In genomic region chr17:64202683-64203430, GRCh38 we compare ENCODE assay signal across 11 cellular contexts.
DNase-seq lines count a peak whose midpoint lies in the region; ATAC-seq and TF ChIP-seq lines count a peak whose summit lies in the region.
"Had no signal": no experiment of that assay in that cellular context is flagged by ENCODE, and none has a peak within 500 bp of the region (broad histone marks: within the 10 kb centered on the region; RNA-seq: fewer than 3 reads in every experiment).

No MANE protein-coding gene starts in this region.

- no peak overlapping the region for H3K4me3 Mint-ChIP-seq in CD8-positive, alpha-beta T cell
- no peak overlapping the region for H3K4me3 Mint-ChIP-seq in immature natural killer cell
- H3K4me3 Mint-ChIP-seq: CD4-positive, CD25-positive, alpha-beta regulatory T cell had no signal

- H3K27me3 ChIP-seq in PC-9 (ENCODE audit: insufficient read depth, low read depth) (no peaks in the 10 kb centered on the region), right lobe of liver (no peaks in the 10 kb centered on the region), vagina (no peaks in the 10 kb centered on the region)
- H3K27me3 ChIP-seq in CD8-positive, alpha-beta T cell (ENCODE audit: insufficient read depth, low read length) = no peaks in the 10 kb centered on the region

- BruUV-seq in PC-9 (replicated peaks; lab: Mats Ljungman, UMichigan) = no TSS peak

- peaks cover 10% of the 10 kb centered on the region for H3F3A ChIP-seq in PC-9 (ENCODE audit: insufficient read depth, low read depth)

- H3K27me3 Mint-ChIP-seq in CD8-positive, alpha-beta T cell (ENCODE audit: low read depth) = no peaks in the 10 kb centered on the region
- no peaks in the 10 kb centered on the region for H3K27me3 Mint-ChIP-seq in immature natural killer cell (ENCODE audit: low read depth in 3 of 3)
- H3K27me3 Mint-ChIP-seq: CD4-positive, CD25-positive, alpha-beta regulatory T cell had no signal

- no peak for TF ChIP-seq POLR2A in right lobe of liver (IDR thresholded peaks at IDR 0.05)
- TF ChIP-seq POLR2A in vagina (IDR thresholded peaks at IDR 0.05) = no peak

- no peak overlapping the region for H3K27ac Mint-ChIP-seq in CD8-positive, alpha-beta T cell
- H3K27ac Mint-ChIP-seq in immature natural killer cell = peak overlapping the region in 1 of 6 donors; percentile 12

- DNase-seq in AG08396 (ENCODE audit: low spot score) = peak; percentile 59
- DNase-seq in PC-9 = peak; percentile 54 to 84
- peak; percentile 46 for DNase-seq in dermis blood vessel endothelial cell
- DNase-seq in right lobe of liver = peak in 2 of 3 donors; percentile 47 to 66
- DNase-seq in stimulated activated CD4-positive, alpha-beta T cell treated with anti-CD3 and anti-CD28 coated beads, Interleukin-12 subunit alpha, Interleukin-12 subunit beta, amount 100 ng/mL, for 4 hours = no peak
- no peak for DNase-seq in CD8-positive, alpha-beta T cell
- DNase-seq in immature natural killer cell = no peak
- no peak for DNase-seq in vagina (ENCODE audit: extremely low spot score in 2 of 2)
- DNase-seq: CD4-positive, CD25-positive, alpha-beta regulatory T cell; NCI-H748 treated with DMSO at 0.1 percent for 48 hours; stimulated activated CD4-positive, alpha-beta T cell treated with anti-CD3 and anti-CD28 coated beads, Interleukin-4, amount 100 ng/mL, for 24 hours had no signal

- H3K4me3 ChIP-seq in PC-9 (no peak overlapping the region), right lobe of liver (no peak overlapping the region), vagina (no peak overlapping the region)
- H3K4me3 ChIP-seq in CD8-positive, alpha-beta T cell (ENCODE audit: low read depth, low read length) = no peak overlapping the region

- WGBS in right lobe of liver (ENCODE audit: insufficient coverage, low coverage, low lambda C conversion rate, missing lambda C conversion rate) = 19% methylated on average over 5 of the region's 5 CpGs

- H3K27ac ChIP-seq in PC-9 (no peak overlapping the region), right lobe of liver (peak overlapping the region in 2 of 3 donors; percentile 28 to 37), vagina (no peak overlapping the region)
- H3K27ac ChIP-seq in CD8-positive, alpha-beta T cell (ENCODE audit: low read depth, low read length) = no peak overlapping the region

- H3K4me2 ChIP-seq in PC-9 = no peak overlapping the region

- intact Hi-C loops in PC-9 (cut with micrococcal nuclease; ENCODE audit: unreplicated experiment) (loop anchor here (5.0 kb wide), 2 partner anchors 56 to 79 kb away; no protein-coding TSS in a partner anchor), right lobe of liver (cut with DNase I) (no loop called here), vagina (cut with DNase I) (no loop called here)
- intact Hi-C loops in CD8-positive, alpha-beta T cell (cut with DNase I, micrococcal nuclease) = no loop called here

- peaks cover 11% of the 10 kb centered on the region for H3K4me1 ChIP-seq in PC-9 (replicated peaks; ENCODE audit: insufficient read depth)
- peaks cover 0 to 52% (median 14%) of the 10 kb centered on the region in 4 donors for H3K4me1 ChIP-seq in right lobe of liver
- no peaks in the 10 kb centered on the region for H3K4me1 ChIP-seq in CD8-positive, alpha-beta T cell (ENCODE audit: insufficient read depth, low read length)
- H3K4me1 ChIP-seq in vagina = peaks cover 11% of the 10 kb centered on the region

- no peaks in the 10 kb centered on the region for H3K9me2 ChIP-seq in PC-9 (ENCODE audit: insufficient read depth)

- H4K20me1 ChIP-seq in PC-9 (ENCODE audit: insufficient read depth) = no peaks in the 10 kb centered on the region

- H2AFZ ChIP-seq in PC-9 = no peak overlapping the region

- POLR2A ChIA-PET in PC-9 (lab: Charles Lee; ENCODE audit: unreplicated experiment) = interaction anchor here (0.7 to 1.0 kb wide), 2 partner anchors 55 to 57 kb away, joined by 6 to 13 read pairs; no protein-coding TSS in a partner anchor
- POLR2A ChIA-PET in CD8-positive, alpha-beta T cell (lab: Charles Lee) = no interaction called here

- CTCF ChIA-PET in PC-9 (lab: Charles Lee) = interaction anchor here (0.6 to 0.8 kb wide), 4 partner anchors 26 to 131 kb away, joined by 3 to 4 read pairs (median 4); no protein-coding TSS in a partner anchor
- CTCF ChIA-PET in CD8-positive, alpha-beta T cell (lab: Charles Lee) = no interaction called here

- H3K4me1 Mint-ChIP-seq in CD8-positive, alpha-beta T cell (ENCODE audit: low read depth) = peaks cover 28% of the 10 kb centered on the region
- H3K4me1 Mint-ChIP-seq in immature natural killer cell = peaks cover 7 to 13% of the 10 kb centered on the region in 2 donors

- H3K36me3 ChIP-seq in PC-9 (ENCODE audit: low read depth) (no peaks in the 10 kb centered on the region), right lobe of liver (no peaks in the 10 kb centered on the region), vagina (no peaks in the 10 kb centered on the region)
- no peaks in the 10 kb centered on the region for H3K36me3 ChIP-seq in CD8-positive, alpha-beta T cell (ENCODE audit: insufficient read depth, low read length)

- no peaks in the 10 kb centered on the region for H3K9me3 ChIP-seq in PC-9 (ENCODE audit: insufficient read depth, low read depth)
- H3K9me3 ChIP-seq in right lobe of liver = no peaks in the 10 kb centered on the region
- no peaks in the 10 kb centered on the region for H3K9me3 ChIP-seq in CD8-positive, alpha-beta T cell (ENCODE audit: low read length)
- H3K9me3 ChIP-seq in vagina = no peaks in the 10 kb centered on the region

- no peaks in the 10 kb centered on the region for H3K79me2 ChIP-seq in PC-9 (ENCODE audit: low read depth)

- TF ChIP-seq CTCF in PC-9 (conservative IDR thresholded peaks at IDR 0.05) (no peak), right lobe of liver (IDR thresholded peaks at IDR 0.05) (no peak), vagina (IDR thresholded peaks at IDR 0.05) (no peak)
- TF ChIP-seq CTCF in CD8-positive, alpha-beta T cell (IDR thresholded peaks at IDR 0.05) = no peak

- peaks cover 3% of the 10 kb centered on the region for H3K9me3 Mint-ChIP-seq in CD8-positive, alpha-beta T cell
- no peaks in the 10 kb centered on the region for H3K9me3 Mint-ChIP-seq in immature natural killer cell

- ATAC-seq in right lobe of liver = peak; percentile 76 to 88 (median 82)
- ATAC-seq in CD8-positive, alpha-beta T cell = no peak

- H3K36me3 Mint-ChIP-seq in CD8-positive, alpha-beta T cell = no peaks in the 10 kb centered on the region
- peaks cover 0 to 7% (median 4%) of the 10 kb centered on the region in 3 donors for H3K36me3 Mint-ChIP-seq in immature natural killer cell

Comparison
In these comparisons a context has a peak if more than half of its experiments do, and no peak if none do; other contexts are left out.
1. DNase-seq: peak in AG08396 (single experiment), PC-9 (2 of 2), dermis blood vessel endothelial cell (single experiment) and right lobe of liver (2 of 3); none in stimulated activated CD4-positive, alpha-beta T cell treated with anti-CD3 and anti-CD28 coated beads, Interleukin-12 subunit alpha, Interleukin-12 subunit beta, amount 100 ng/mL, for 4 hours (single experiment), CD8-positive, alpha-beta T cell (0 of 7), immature natural killer cell (0 of 3) and vagina (0 of 2).
2. H3K27ac ChIP-seq: peak in right lobe of liver (2 of 3); none in PC-9 (single experiment), CD8-positive, alpha-beta T cell (single experiment) and vagina (single experiment).